ENCODE assay signal across 9 cellular contexts in the genomic region with DNA sequence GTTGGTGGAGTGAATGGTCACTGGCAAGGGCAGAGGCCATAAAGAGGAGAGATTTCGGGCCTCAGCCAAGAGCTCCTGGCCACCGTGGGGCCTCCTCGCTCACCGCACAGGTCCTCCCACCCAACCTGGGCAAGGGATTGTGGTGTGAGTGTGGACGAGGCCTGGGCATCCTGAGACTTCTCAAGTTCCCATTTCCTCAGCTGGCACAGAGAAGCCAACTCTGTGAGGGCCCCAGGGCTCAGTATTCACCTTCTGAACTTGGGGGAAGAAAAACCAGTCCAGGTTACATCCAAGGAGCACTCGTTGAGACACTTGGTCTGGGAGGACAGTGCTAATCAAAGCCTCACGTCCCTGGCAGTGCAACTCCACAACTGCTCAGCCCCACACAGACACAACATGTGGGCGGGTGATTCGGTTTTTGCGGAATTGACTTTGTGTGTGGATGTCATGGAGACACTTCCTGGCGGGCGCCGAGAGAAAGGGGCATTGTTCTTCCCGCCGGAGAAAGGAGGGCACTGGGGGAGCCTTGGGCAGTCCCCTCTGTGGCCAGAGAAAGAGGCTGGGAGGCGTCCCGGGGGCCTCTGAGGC. TPM values are rescaled to one million over a fixed set of nuclear protein-coding genes. Genes with fewer than 3 reads are reported as not detected.
DNase-seq lines count a peak whose midpoint lies in the region; ATAC-seq, FAIRE-seq and TF ChIP-seq lines count a peak whose summit lies in the region.
"Had no signal": no experiment of that assay in that cellular context is flagged by ENCODE, and none has a peak within 500 bp of the region (broad histone marks: within the 10 kb centered on the region; RNA-seq: fewer than 3 reads in every experiment).

No MANE protein-coding gene starts in this region.

- no peak for FAIRE-seq in GM12892 (lab: Jason Lieb, UNC)

- intact Hi-C loops in left ventricle myocardium superior (cut with micrococcal nuclease): loop anchor here (10.0 kb wide), 1 partner anchor 665 kb away; no protein-coding TSS in a partner anchor
- intact Hi-C loops in sciatic nerve (cut with DNase I): loop anchor here (5.0 kb wide), 1 partner anchor 667 kb away; no protein-coding TSS in a partner anchor

- in situ Hi-C loops in SK-MEL-5 (cut with HindIII; ENCODE audit: low pct_unique_long_range_greater_than_20kb, low sequenced_read_pairs): no loop called here
- in situ Hi-C loops in G401 (cut with HindIII; ENCODE audit: low sequenced_read_pairs): no loop called here

- TF ChIP-seq POLR2A in GM12892 (IDR thresholded peaks at IDR 0.05; ENCODE audit: low read depth, low read length) (no peak), GM18505 (IDR thresholded peaks at IDR 0.05; ENCODE audit: borderline replicate concordance, extremely low read depth, insufficient read depth, insufficient read length) (no peak)

- DNase-seq in GM12892 (ENCODE audit: insufficient read length) (peak; percentile 13), SK-MEL-5 (ENCODE audit: low read depth, low spot score) (peak; percentile 91), left ventricle myocardium superior (no peak), sciatic nerve (ENCODE audit: low spot score) (peak; percentile 67), G401 (ENCODE audit: low spot score) (no peak), Kasumi-1 (lab: John Stamatoyannopoulos, UW) (no peak)
- DNase-seq: OCI-M1 had no signal

- ATAC-seq in left ventricle myocardium superior: peak; percentile 43
- peak; percentile 63 for ATAC-seq in sciatic nerve
- no peak for ATAC-seq in GM18505 (IDR thresholded peaks at IDR 0.05; ENCODE audit: unreplicated experiment)
- no peak for ATAC-seq in GM19324 (IDR thresholded peaks at IDR 0.05; ENCODE audit: low FRiP score, unreplicated experiment)

RNA-seq across cellular contexts. Expression of gene NKD2, which starts 28.5 kb away (rescaled TPM):
- polyA plus RNA-seq in GM12892 (2012; ENCODE audit: missing spikeins): 0.76 TPM
- 1.9 and 3.0 TPM in 2 replicates for total RNA-seq in SK-MEL-5 (2014; rRNA removed; shearing (Covaris generic))
- polyA plus RNA-seq in SK-MEL-5 (2015; cell fraction: cytosol; rRNA removed): 6.3 and 14.6 TPM in 2 replicates
- 54.2 and 102 TPM in 2 replicates for polyA plus RNA-seq in SK-MEL-5 (2015; cell fraction: nucleus; rRNA removed)
- total RNA-seq in left ventricle myocardium superior (3.4 TPM), sciatic nerve (0.89 TPM)
- total RNA-seq in G401 (2014; rRNA removed; shearing (Covaris generic)): 2.1 and 6.0 TPM in 2 replicates

Comparison
In these comparisons a context has a peak if more than half of its experiments do, and no peak if none do; other contexts are left out.
1. DNase-seq: peak in GM12892 (single experiment), SK-MEL-5 (single experiment) and sciatic nerve (single experiment); none in left ventricle myocardium superior (single experiment), G401 (single experiment) and Kasumi-1 (0 of 2).
2. ATAC-seq: peak in left ventricle myocardium superior (single experiment) and sciatic nerve (single experiment); none in GM18505 (single experiment) and GM19324 (single experiment).